8 cellular contexts compared by ENCODE assay signal in the genomic region with DNA sequence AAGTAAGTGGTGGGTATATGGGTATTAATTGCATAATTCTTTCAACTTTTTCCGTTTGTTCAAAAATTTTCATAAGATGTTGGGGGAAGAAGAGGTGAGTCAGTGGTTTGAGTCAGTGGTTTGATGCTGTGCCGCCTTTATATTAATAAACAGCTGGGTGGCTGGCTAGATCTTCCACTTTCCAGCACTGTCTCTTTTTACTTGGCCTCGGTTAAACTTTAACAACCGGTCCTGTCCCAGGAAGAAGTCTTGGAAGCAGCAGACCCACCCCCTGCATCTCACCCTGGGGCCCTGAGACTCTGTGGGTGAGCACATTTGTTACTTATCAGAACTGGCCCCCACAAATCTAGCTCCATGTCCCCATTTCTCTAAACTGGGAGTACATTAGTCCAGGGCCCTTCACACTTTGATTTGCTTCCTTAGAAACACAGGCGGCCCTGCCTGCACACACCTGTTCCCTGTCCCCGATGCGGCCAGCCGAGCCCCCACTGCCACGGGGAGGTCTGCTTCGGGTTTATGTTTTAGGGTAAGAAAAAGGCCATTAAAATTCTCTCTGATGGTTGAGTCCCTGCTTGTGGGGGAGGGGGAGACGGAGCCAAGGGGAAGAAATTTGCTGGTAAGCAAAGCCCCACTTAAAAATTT.
DNase-seq lines count a peak whose midpoint lies in the region; ATAC-seq and TF ChIP-seq lines count a peak whose summit lies in the region.

No MANE protein-coding gene starts in this region.

- no peak overlapping the region for H3K27ac Mint-ChIP-seq in activated B cell treated with CpG ODN at 0.5 μM for 24 hours

- DNase-seq in Caki2 (ENCODE audit: low read depth): peak; percentile 73
- no peak for DNase-seq in activated B cell treated with CpG ODN at 0.5 μM for 24 hours
- no peak for DNase-seq in left ventricle myocardium superior
- DNase-seq in skeletal muscle cell (ENCODE audit: low read depth): no peak
- DNase-seq in foreskin melanocyte: no peak

- ATAC-seq in HG02973 (IDR thresholded peaks at IDR 0.05; ENCODE audit: unreplicated experiment) (peak; percentile 27), activated B cell treated with CpG ODN at 0.5 μM for 24 hours (ENCODE audit: low read depth) (no peak), left ventricle myocardium superior (peak; percentile 26), GM21786 (IDR thresholded peaks at IDR 0.05; ENCODE audit: unreplicated experiment) (no peak), HG03159 (IDR thresholded peaks at IDR 0.05; ENCODE audit: unreplicated experiment) (no peak)

- H3K27me3 Mint-ChIP-seq in activated B cell treated with CpG ODN at 0.5 μM for 24 hours: peaks cover 20% of the 10 kb centered on the region

- peaks cover 8% of the 10 kb centered on the region for H3K36me3 Mint-ChIP-seq in activated B cell treated with CpG ODN at 0.5 μM for 24 hours (ENCODE audit: low read depth)

- in situ Hi-C loops in Caki2 (cut with HindIII; ENCODE audit: low pct_unique_long_range_greater_than_20kb, low sequenced_read_pairs): no loop called here

- H3K4me1 Mint-ChIP-seq in activated B cell treated with CpG ODN at 0.5 μM for 24 hours: peaks cover 10% of the 10 kb centered on the region

- peak overlapping the region; percentile 57 for H3K4me3 Mint-ChIP-seq in activated B cell treated with CpG ODN at 0.5 μM for 24 hours

- CTCF ChIA-PET in activated B cell treated with CpG ODN at 0.5 μM for 24 hours (lab: Charles Lee): no interaction called here

- intact Hi-C loops in activated B cell treated with CpG ODN at 0.5 μM for 24 hours (cut with micrococcal nuclease) (no loop called here), left ventricle myocardium superior (cut with micrococcal nuclease) (no loop called here)

- peak overlapping the region; percentile 35 for H3K4me3 ChIP-seq in skeletal muscle cell (ENCODE audit: low read depth, low read length)

- no peak for TF ChIP-seq CTCF in activated B cell treated with CpG ODN at 0.5 μM for 24 hours (IDR thresholded peaks at IDR 0.05)

- peaks cover 28% of the 10 kb centered on the region for H3K9me3 Mint-ChIP-seq in activated B cell treated with CpG ODN at 0.5 μM for 24 hours

- POLR2A ChIA-PET in activated B cell treated with CpG ODN at 0.5 μM for 24 hours (lab: Charles Lee): no interaction called here

Comparison
In these comparisons a context has a peak if more than half of its experiments do, and no peak if none do; other contexts are left out.
1. ATAC-seq: peak in HG02973 (single experiment) and left ventricle myocardium superior (single experiment); none in activated B cell treated with CpG ODN at 0.5 μM for 24 hours (single experiment), GM21786 (single experiment) and HG03159 (single experiment).